ENCODE assay signal across 8 cellular contexts in the genomic region with DNA sequence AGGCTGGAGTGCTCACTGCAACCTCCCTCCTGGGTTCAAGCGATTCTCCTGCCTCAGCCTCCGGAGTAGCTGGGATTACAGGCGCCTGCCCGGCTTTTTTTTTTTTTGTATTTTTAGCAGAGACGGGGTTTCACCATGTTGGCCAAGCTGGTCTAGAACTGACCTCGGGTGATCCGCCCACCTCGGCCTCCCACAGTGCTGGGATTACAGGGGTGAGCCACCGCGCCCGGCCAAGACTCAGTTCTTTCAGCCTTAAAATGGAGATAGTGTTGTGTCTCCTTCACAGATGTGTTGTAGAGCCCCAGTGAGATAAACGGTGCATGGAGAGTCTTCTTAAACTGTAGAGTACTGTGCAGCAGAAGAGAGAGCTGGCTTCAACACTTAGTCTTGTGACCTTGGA. TPM values are rescaled to one million over a fixed set of nuclear protein-coding genes. Genes with fewer than 3 reads are reported as not detected.
A peak's percentile ranks its signal among the peaks of the same experiment; 100 is the strongest.
DNase-seq lines count a peak whose midpoint lies in the region; ATAC-seq and TF ChIP-seq lines count a peak whose summit lies in the region.
"Not testable (repeated sequence)": the region's sequence is repeated elsewhere in the genome, so short reads cannot be mapped to it uniquely, and the experiment has no call there.

No MANE protein-coding gene starts in this region.

- H3K27me3 ChIP-seq in BE2C; SJSA1 (replicated peaks); duodenal mucosa (ENCODE audit: control insufficient read depth in 1 of 2, insufficient read depth in 2 of 2, low read length in 2 of 2); iPS-15b (ENCODE audit: control insufficient read depth, insufficient read depth, low read length): not testable (repeated sequence)

- ATAC-seq in natural killer cell; stimulated activated memory B cell treated with anti-CD40 and anti-IgM and Interleukin-4, amounts not matched to agents 10 μg/mL and 1 μg/mL and 100 μg/mL, for 72 hours: not testable (repeated sequence)

- not testable (repeated sequence) for H3K27ac ChIP-seq in SJSA1; duodenal mucosa (ENCODE audit: low read depth, low read length)

- peak overlapping the region; percentile 88 for H3K27ac Mint-ChIP-seq in activated naive CD4-positive, alpha-beta T cell treated with anti-CD3 and anti-CD28 coated beads, Interleukin-2, amount 10 ng/mL, durations not matched to agents 7 days and 5 days
- H3K27ac Mint-ChIP-seq in natural killer cell = peak overlapping the region; percentile 90 to 92
- peak overlapping the region; percentile 96 for H3K27ac Mint-ChIP-seq in stimulated activated memory B cell treated with anti-CD40 and anti-IgM and Interleukin-4, amounts not matched to agents 10 μg/mL and 1 μg/mL and 100 μg/mL, for 72 hours

- not testable (repeated sequence) for H3K9me3 Mint-ChIP-seq in activated naive CD4-positive, alpha-beta T cell treated with anti-CD3 and anti-CD28 coated beads, Interleukin-2, amount 10 ng/mL, durations not matched to agents 7 days and 5 days; natural killer cell; stimulated activated memory B cell treated with anti-CD40 and anti-IgM and Interleukin-4, amounts not matched to agents 10 μg/mL and 1 μg/mL and 100 μg/mL, for 72 hours

- TF ChIP-seq CTCF in BE2C (IDR thresholded peaks at IDR 0.05; ENCODE audit: low read depth, low read length); HFF-Myc (IDR thresholded peaks at IDR 0.05; ENCODE audit: low read depth, low read length, missing control alignments); natural killer cell (IDR thresholded peaks at IDR 0.05): not testable (repeated sequence)

- H3K4me1 ChIP-seq in BE2C; SJSA1 (replicated peaks); iPS-15b (ENCODE audit: control insufficient read depth, insufficient read depth, low read length): not testable (repeated sequence)
- H3K4me1 ChIP-seq in duodenal mucosa (ENCODE audit: control insufficient read depth in 1 of 2, insufficient read depth in 2 of 2, low read length in 2 of 2) = peaks cover 26 to 37% of the 10 kb centered on the region in 2 donors

- H3K36me3 Mint-ChIP-seq in activated naive CD4-positive, alpha-beta T cell treated with anti-CD3 and anti-CD28 coated beads, Interleukin-2, amount 10 ng/mL, durations not matched to agents 7 days and 5 days = peaks cover 27% of the 10 kb centered on the region
- not testable (repeated sequence) for H3K36me3 Mint-ChIP-seq in natural killer cell
- peaks cover 23% of the 10 kb centered on the region for H3K36me3 Mint-ChIP-seq in stimulated activated memory B cell treated with anti-CD40 and anti-IgM and Interleukin-4, amounts not matched to agents 10 μg/mL and 1 μg/mL and 100 μg/mL, for 72 hours

- H3K4me3 Mint-ChIP-seq in activated naive CD4-positive, alpha-beta T cell treated with anti-CD3 and anti-CD28 coated beads, Interleukin-2, amount 10 ng/mL, durations not matched to agents 7 days and 5 days = peak overlapping the region; percentile 86
- H3K4me3 Mint-ChIP-seq in natural killer cell = peak overlapping the region; percentile 81
- peak overlapping the region; percentile 85 for H3K4me3 Mint-ChIP-seq in stimulated activated memory B cell treated with anti-CD40 and anti-IgM and Interleukin-4, amounts not matched to agents 10 μg/mL and 1 μg/mL and 100 μg/mL, for 72 hours

- H3K27me3 Mint-ChIP-seq in activated naive CD4-positive, alpha-beta T cell treated with anti-CD3 and anti-CD28 coated beads, Interleukin-2, amount 10 ng/mL, durations not matched to agents 7 days and 5 days; natural killer cell (ENCODE audit: low read depth in 2 of 2); stimulated activated memory B cell treated with anti-CD40 and anti-IgM and Interleukin-4, amounts not matched to agents 10 μg/mL and 1 μg/mL and 100 μg/mL, for 72 hours: not testable (repeated sequence)

- not testable (repeated sequence) for H3K9me3 ChIP-seq in BE2C; SJSA1 (replicated peaks); duodenal mucosa (ENCODE audit: control insufficient read depth in 1 of 2, low read length in 2 of 2); iPS-15b (ENCODE audit: control insufficient read depth, insufficient read depth, low read length)

- DNase-seq in BE2C; HFF-Myc (ENCODE audit: extremely low read depth, low read depth); SJSA1 (ENCODE audit: low read depth in 1 of 2, low spot score in 2 of 2); activated naive CD4-positive, alpha-beta T cell treated with anti-CD3 and anti-CD28 coated beads, Interleukin-2, amount 10 ng/mL, durations not matched to agents 7 days and 5 days; natural killer cell: not testable (repeated sequence)

- H3K4me1 Mint-ChIP-seq in activated naive CD4-positive, alpha-beta T cell treated with anti-CD3 and anti-CD28 coated beads, Interleukin-2, amount 10 ng/mL, durations not matched to agents 7 days and 5 days = peaks cover 65% of the 10 kb centered on the region
- peaks cover 55 to 61% of the 10 kb centered on the region in 2 donors for H3K4me1 Mint-ChIP-seq in natural killer cell
- H3K4me1 Mint-ChIP-seq in stimulated activated memory B cell treated with anti-CD40 and anti-IgM and Interleukin-4, amounts not matched to agents 10 μg/mL and 1 μg/mL and 100 μg/mL, for 72 hours = peaks cover 62% of the 10 kb centered on the region

- H3K36me3 ChIP-seq in BE2C (peaks cover 22% of the 10 kb centered on the region), SJSA1 (peaks cover 26% of the 10 kb centered on the region), duodenal mucosa (ENCODE audit: control insufficient read depth in 1 of 2, insufficient read depth in 2 of 2, low read length in 2 of 2) (peaks cover 0 to 19% of the 10 kb centered on the region in 2 donors)
- not testable (repeated sequence) for H3K36me3 ChIP-seq in iPS-15b (ENCODE audit: control insufficient read depth, insufficient read depth, low read length)

- intact Hi-C loops in natural killer cell (cut with micrococcal nuclease) = not testable (repeated sequence)

- CTCF ChIA-PET in activated naive CD4-positive, alpha-beta T cell treated with anti-CD3 and anti-CD28 coated beads, Interleukin-2, amount 10 ng/mL, durations not matched to agents 7 days and 5 days (lab: Charles Lee) = interaction anchor here (1.4 kb wide), 1 partner anchor 43 kb away, joined by 3 read pairs; no protein-coding TSS in a partner anchor

- not testable (repeated sequence) for H3K9ac ChIP-seq in duodenal mucosa (ENCODE audit: low read depth in 1 of 2, low read length in 2 of 2)
- peak overlapping the region; percentile 99 for H3K9ac ChIP-seq in iPS-15b (ENCODE audit: low read depth, low read length)

- H3K4me3 ChIP-seq in BE2C (ENCODE audit: low read depth, low read length) = peak overlapping the region; percentile 96
- peak overlapping the region; percentile 81 for H3K4me3 ChIP-seq in HFF-Myc (replicated peaks; ENCODE audit: low read depth, low read length)
- H3K4me3 ChIP-seq in SJSA1 = peak overlapping the region; percentile 67
- peak overlapping the region; percentile 92 to 98 for H3K4me3 ChIP-seq in duodenal mucosa (ENCODE audit: low read depth in 1 of 2, low read length in 2 of 2)
- H3K4me3 ChIP-seq in iPS-15b (ENCODE audit: low read depth, low read length) = peak overlapping the region; percentile 100

RNA-seq across cellular contexts. Expression of a gene that starts 1.0 kb away (rescaled TPM):
- polyA plus RNA-seq in BE2C (2012; ENCODE audit: insufficient read depth, insufficient read length, low read depth) = 50.4 TPM
- total RNA-seq in SJSA1 (2014; rRNA removed; shearing (Covaris generic)) = 29.2 and 29.3 TPM in 2 replicates
- total RNA-seq in natural killer cell = 10 to 100 TPM; 43.4 to 71.3 (median 54.2) TPM
